ENCODE assay signal across 10 cellular contexts in genomic region chrX:30593435-30594200, GRCh38. TPM values are rescaled to one million over a fixed set of nuclear protein-coding genes. Genes with fewer than 3 reads are reported as not detected.
DNase-seq lines count a peak whose midpoint lies in the region; ATAC-seq, FAIRE-seq and TF ChIP-seq lines count a peak whose summit lies in the region.
"Had no signal": no experiment of that assay in that cellular context is flagged by ENCODE, and none has a peak within 500 bp of the region (broad histone marks: within the 10 kb centered on the region; RNA-seq: fewer than 3 reads in every experiment).

No MANE protein-coding gene starts in this region.

- H3K79me2 ChIP-seq in keratinocyte (ENCODE audit: control insufficient read depth, insufficient read depth, low read length) (no peaks in the 10 kb centered on the region), osteoblast (ENCODE audit: insufficient read depth, low read length) (no peaks in the 10 kb centered on the region)
- H3K79me2 ChIP-seq: hepatocyte had no signal

- H3K27me3 ChIP-seq in keratinocyte (ENCODE audit: control insufficient read depth, extremely low read depth, insufficient read depth, low read length): no peaks in the 10 kb centered on the region
- no peaks in the 10 kb centered on the region for H3K27me3 ChIP-seq in osteoblast (ENCODE audit: insufficient read depth, low read length)
- H3K27me3 ChIP-seq in tibial nerve: peaks cover 0 to 4% of the 10 kb centered on the region in 2 donors
- H3K27me3 ChIP-seq: hepatocyte had no signal

- H2AFZ ChIP-seq in keratinocyte (ENCODE audit: control insufficient read depth, low read length) (no peak overlapping the region), osteoblast (ENCODE audit: low read length) (no peak overlapping the region)
- H2AFZ ChIP-seq: hepatocyte had no signal

- 50 to 78% methylated on average over 6 of the region's 6 CpGs for WGBS in tibial nerve, 2 donors

- H3K4me2 ChIP-seq in keratinocyte (ENCODE audit: control insufficient read depth, extremely low read depth, insufficient read depth, low read depth, low read length): no peak overlapping the region
- no peak overlapping the region for H3K4me2 ChIP-seq in osteoblast (ENCODE audit: insufficient read depth, low read length)
- H3K4me2 ChIP-seq: hepatocyte had no signal

- no peak overlapping the region for H3K27ac ChIP-seq in keratinocyte (ENCODE audit: control insufficient read depth, insufficient read depth, low read length)
- no peak overlapping the region for H3K27ac ChIP-seq in osteoblast (ENCODE audit: low read depth, low read length)
- H3K27ac ChIP-seq in tibial nerve: no peak overlapping the region
- H3K27ac ChIP-seq: hepatocyte had no signal

- dilution Hi-C loops in keratinocyte (cut with MboI; ENCODE audit: extremely low pct_ligation_motif_present, low sequenced_read_pairs): no loop called here

- H3K4me1 ChIP-seq in keratinocyte (ENCODE audit: control insufficient read depth, extremely low read depth, insufficient read depth, low read length) (peaks cover 6% of the 10 kb centered on the region), osteoblast (ENCODE audit: insufficient read depth, low read length) (no peaks in the 10 kb centered on the region), tibial nerve (no peaks in the 10 kb centered on the region)

- DNase-seq in M059J (ENCODE audit: low read depth) (peak; percentile 35), keratinocyte (ENCODE audit: low read depth, low spot score) (no peak), Ammon's horn (ENCODE audit: low spot score) (no peak), osteoblast (ENCODE audit: insufficient read length, low spot score, missing footprints) (no peak), tibial nerve (ENCODE audit: low spot score in 2 of 2) (no peak), NCI-H1105 treated with DMSO at 0.1 percent for 48 hours (lab: John Stamatoyannopoulos, UW) (no peak)
- DNase-seq: NCI-H526 treated with DMSO at 0.1 percent for 48 hours had no signal

- H4K20me1 ChIP-seq in keratinocyte (ENCODE audit: control insufficient read depth, extremely low read depth, insufficient read depth, low read length) (no peaks in the 10 kb centered on the region), osteoblast (ENCODE audit: insufficient read depth, low read length) (no peaks in the 10 kb centered on the region)

- H3K9me3 ChIP-seq in keratinocyte (ENCODE audit: control insufficient read depth, low read depth, low read length) (no peaks in the 10 kb centered on the region), osteoblast (ENCODE audit: low read depth, low read length) (no peaks in the 10 kb centered on the region), tibial nerve (no peaks in the 10 kb centered on the region)

- FAIRE-seq in keratinocyte (lab: Jason Lieb, UNC): no peak

- no peak overlapping the region for H3K9ac ChIP-seq in keratinocyte (ENCODE audit: control insufficient read depth, extremely low read depth, insufficient read depth, low read length)

- H3K9me1 ChIP-seq in keratinocyte (ENCODE audit: control insufficient read depth, extremely low read depth, insufficient read depth, low read length): no peaks in the 10 kb centered on the region

- no peak overlapping the region for H3K4me3 ChIP-seq in keratinocyte (ENCODE audit: control insufficient read depth in 2 of 3, extremely low read depth in 1 of 3, insufficient read depth in 2 of 3, low read depth in 1 of 3, low read length in 3 of 3)
- no peak overlapping the region for H3K4me3 ChIP-seq in osteoblast (ENCODE audit: insufficient read depth, low read length)
- no peak overlapping the region for H3K4me3 ChIP-seq in tibial nerve
- H3K4me3 ChIP-seq: hepatocyte had no signal

- TF ChIP-seq CTCF in keratinocyte (optimal IDR thresholded peaks at IDR 0.05 in 1 of 3, IDR thresholded peaks at IDR 0.05 in 1 of 3, conservative IDR thresholded peaks at IDR 0.05 in 1 of 3; ENCODE audit: extremely low read depth in 1 of 3, insufficient read depth in 2 of 3, low read length in 3 of 3) (peak in 2 of 3 experiments; percentile 18 to 23), osteoblast (IDR thresholded peaks at IDR 0.05; ENCODE audit: extremely low read depth, low read depth, low read length) (no peak), tibial nerve (IDR thresholded peaks at IDR 0.05) (no peak)

- H3K36me3 ChIP-seq in keratinocyte (ENCODE audit: control insufficient read depth in 2 of 2, extremely low read depth in 1 of 2, insufficient read depth in 2 of 2, low read length in 2 of 2) (no peaks in the 10 kb centered on the region), osteoblast (ENCODE audit: insufficient read depth, low read length) (no peaks in the 10 kb centered on the region), tibial nerve (no peaks in the 10 kb centered on the region)

- no peak for TF ChIP-seq EP300 in tibial nerve (IDR thresholded peaks at IDR 0.05)

- ATAC-seq in GM18502 (IDR thresholded peaks at IDR 0.05; ENCODE audit: poor library complexity, unreplicated experiment) (peak; percentile 57), GM21529 (IDR thresholded peaks at IDR 0.05; ENCODE audit: unreplicated experiment) (peak; percentile 41)

- no peak for TF ChIP-seq POLR2A in tibial nerve (IDR thresholded peaks at IDR 0.05)

RNA-seq across cellular contexts. Expression of gene TASL, which starts 16.1 kb away (rescaled TPM):
- 0.37 TPM in 1 of 2 replicates, not detected in the other for total RNA-seq in M059J (2014; rRNA removed; shearing (Covaris generic))
- polyA plus RNA-seq in keratinocyte: not detected in 3 replicates
- polyA plus RNA-seq in keratinocyte (2011; ENCODE audit: low read depth): not detected
- polyA plus RNA-seq in keratinocyte (2011; cell fraction: cytosol; rRNA removed): not detected in 2 replicates
- polyA plus RNA-seq in keratinocyte (2011; cell fraction: nucleus; rRNA removed): not detected in 2 replicates
- not detected in 2 replicates for polyA plus RNA-seq in keratinocyte (2012; ENCODE audit: low replicate concordance)
- not detected in 3 replicates for polyA minus RNA-seq in keratinocyte
- not detected for polyA minus RNA-seq in keratinocyte (2011; cell fraction: cytosol; rRNA and poly(A)+ RNA removed)
- polyA minus RNA-seq in keratinocyte (2011; cell fraction: nucleus; rRNA and poly(A)+ RNA removed): not detected in 2 replicates
- total RNA-seq in osteoblast: not detected in 2 replicates
- 1 to 10 TPM in 1 of 4 donors, under 1 TPM in 1, not detected in 2; 0.39 to 2.8 TPM for total RNA-seq in tibial nerve
- polyA plus RNA-seq: hepatocyte had no signal

RNA-seq across cellular contexts. Expression of gene GK, which starts 59.6 kb away (rescaled TPM):
- total RNA-seq in M059J (2014; rRNA removed; shearing (Covaris generic)): 4.3 and 10.4 TPM in 2 replicates
- polyA plus RNA-seq in keratinocyte: 1.0 to 2.0 TPM (median 1.4 TPM) in 3 replicates
- polyA plus RNA-seq in keratinocyte (2011; ENCODE audit: low read depth): 3.2 TPM
- 0.83 and 1.5 TPM in 2 replicates for polyA plus RNA-seq in keratinocyte (2011; cell fraction: cytosol; rRNA removed)
- polyA plus RNA-seq in keratinocyte (2011; cell fraction: nucleus; rRNA removed): 1.0 and 2.1 TPM in 2 replicates
- polyA plus RNA-seq in keratinocyte (2012; ENCODE audit: low replicate concordance): 1.6 and 5.2 TPM in 2 replicates
- 0.49 to 1.8 TPM (median 1.2 TPM) in 3 replicates for polyA minus RNA-seq in keratinocyte
- 3.6 TPM for polyA minus RNA-seq in keratinocyte (2011; cell fraction: cytosol; rRNA and poly(A)+ RNA removed)
- polyA minus RNA-seq in keratinocyte (2011; cell fraction: nucleus; rRNA and poly(A)+ RNA removed): 2.0 and 2.7 TPM in 2 replicates
- total RNA-seq in osteoblast (5.8 and 7.1 TPM in 2 replicates), tibial nerve (10 to 100 TPM in 1 of 4 donors, 1 to 10 TPM in 3; 2.8 to 11.4 (median 5.6) TPM)

Comparison
In these comparisons a context has a peak if more than half of its experiments do, and no peak if none do; other contexts are left out.
1. CTCF ChIP-seq: peak in keratinocyte (2 of 3); none in osteoblast (single experiment) and tibial nerve (0 of 5).